Comparison of ENCODE assay signal across 33 cellular contexts in genomic region chr19:19162495-19162894, GRCh38. TPM values are rescaled to one million over a fixed set of nuclear protein-coding genes. Genes with fewer than 3 reads are reported as not detected.
"Had no signal": no experiment of that assay in that cellular context is flagged by ENCODE, and none has a peak within 500 bp of the region (broad histone marks: within the 10 kb centered on the region; RNA-seq: fewer than 3 reads in every experiment).

No MANE protein-coding gene starts in this region.

- H2AFZ ChIP-seq: PC-9 had no signal

- H3K4me3 Mint-ChIP-seq: activated CD4-positive, alpha-beta memory T cell treated with anti-CD3 and anti-CD28 coated beads, Interleukin-2, amount 10 ng/mL, durations not matched to agents 7 days and 5 days; activated naive CD4-positive, alpha-beta T cell treated with anti-CD3 and anti-CD28 coated beads, Interleukin-2, amount 50 U/mL, for 24 hours; activated naive CD8-positive, alpha-beta T cell treated with anti-CD3 and anti-CD28 coated beads, Interleukin-2, amount 10 ng/mL, durations not matched to agents 7 days and 5 days; activated T-cell treated with anti-CD3 and anti-CD28 coated beads, Interleukin-2, amount 50 U/mL, for 72 hours; activated T-helper 17 cell treated with anti-CD3 and anti-CD28 coated beads, Interleukin-2, amount 50 U/mL, for 72 hours; central memory CD8-positive, alpha-beta T cell had no signal

- H3K4me3 ChIP-seq: ascending aorta, cardiac muscle cell, PC-9 had no signal

- H3K36me3 Mint-ChIP-seq: activated naive CD4-positive, alpha-beta T cell treated with anti-CD3 and anti-CD28 coated beads, Interleukin-2, amount 50 U/mL, for 24 hours; activated naive CD8-positive, alpha-beta T cell treated with anti-CD3 and anti-CD28 coated beads, Interleukin-2, amount 10 ng/mL, durations not matched to agents 7 days and 5 days had no signal

- H3K4me1 ChIP-seq: ascending aorta had no signal

- H3K27me3 ChIP-seq: ascending aorta, cardiac muscle cell had no signal

- H3K4me2 ChIP-seq: PC-9 had no signal

- H3K27me3 Mint-ChIP-seq: activated CD4-positive, alpha-beta memory T cell treated with anti-CD3 and anti-CD28 coated beads, Interleukin-2, amount 10 ng/mL, durations not matched to agents 7 days and 5 days; activated naive CD4-positive, alpha-beta T cell treated with anti-CD3 and anti-CD28 coated beads, Interleukin-2, amount 50 U/mL, for 24 hours; activated naive CD8-positive, alpha-beta T cell treated with anti-CD3 and anti-CD28 coated beads, Interleukin-2, amount 10 ng/mL, durations not matched to agents 7 days and 5 days; activated T-helper 17 cell treated with anti-CD3 and anti-CD28 coated beads, Interleukin-2, amount 50 U/mL, for 72 hours; central memory CD8-positive, alpha-beta T cell had no signal

- H3K4me1 Mint-ChIP-seq: activated CD4-positive, alpha-beta memory T cell treated with anti-CD3 and anti-CD28 coated beads, Interleukin-2, amount 10 ng/mL, durations not matched to agents 7 days and 5 days; activated naive CD8-positive, alpha-beta T cell treated with anti-CD3 and anti-CD28 coated beads, Interleukin-2, amount 10 ng/mL, durations not matched to agents 7 days and 5 days; activated T-helper 17 cell treated with anti-CD3 and anti-CD28 coated beads, Interleukin-2, amount 50 U/mL, for 72 hours; central memory CD8-positive, alpha-beta T cell had no signal

- DNase-seq: activated CD4-positive, alpha-beta memory T cell treated with anti-CD3 and anti-CD28 coated beads, Interleukin-2, amount 10 ng/mL, durations not matched to agents 7 days and 5 days; activated CD4-positive, alpha-beta T cell treated with anti-CD3 and anti-CD28 coated beads for 1 hour; activated CD4-positive, alpha-beta T cell treated with anti-CD3 and anti-CD28 coated beads for 48 hours; activated CD4-positive, CD25-positive, alpha-beta regulatory T cell; activated effector memory CD4-positive, alpha-beta T cell treated with anti-CD3 and anti-CD28 coated beads, Interleukin-2, amount 50 U/mL, for 16 hours; activated naive CD4-positive, alpha-beta T cell; activated naive CD8-positive, alpha-beta T cell treated with anti-CD3 and anti-CD28 coated beads, Interleukin-2, amount 10 ng/mL, durations not matched to agents 7 days and 5 days; activated T-cell treated with anti-CD3 and anti-CD28 coated beads, Interleukin-2, amount 50 U/mL, for 1 hour; activated T-cell treated with anti-CD3 and anti-CD28 coated beads, Interleukin-2, amount 50 U/mL, for 72 hours; amygdala; NCI-H1105; NCI-H1417 treated with DMSO at 0.1 percent for 48 hours; NCI-H187 treated with DMSO at 0.1 percent for 48 hours; NCI-H2081; NCI-H2171 treated with DMSO at 0.1 percent for 48 hours; NCI-H2227 treated with DMSO at 0.1 percent for 48 hours; NCI-H446 treated with DMSO at 0.1 percent for 48 hours; NCI-H524; NCI-H69; PC-9; SIG-M5; SW 1271; T-helper 1 cell; T-helper 2 cell; T-helper 9 cell had no signal

- H3K36me3 ChIP-seq: ascending aorta, cardiac muscle cell had no signal

- H3K27ac ChIP-seq: ascending aorta, cardiac muscle cell, PC-9, RWPE1, VCaP had no signal

- H3K9me3 Mint-ChIP-seq: activated CD4-positive, alpha-beta memory T cell treated with anti-CD3 and anti-CD28 coated beads, Interleukin-2, amount 10 ng/mL, durations not matched to agents 7 days and 5 days; activated naive CD4-positive, alpha-beta T cell treated with anti-CD3 and anti-CD28 coated beads, Interleukin-2, amount 50 U/mL, for 24 hours; activated naive CD8-positive, alpha-beta T cell treated with anti-CD3 and anti-CD28 coated beads, Interleukin-2, amount 10 ng/mL, durations not matched to agents 7 days and 5 days; activated T-cell treated with anti-CD3 and anti-CD28 coated beads, Interleukin-2, amount 50 U/mL, for 72 hours; activated T-helper 17 cell treated with anti-CD3 and anti-CD28 coated beads, Interleukin-2, amount 50 U/mL, for 72 hours; central memory CD8-positive, alpha-beta T cell had no signal

- H3K9me3 ChIP-seq: ascending aorta had no signal

- H3K27ac Mint-ChIP-seq: activated CD4-positive, alpha-beta memory T cell treated with anti-CD3 and anti-CD28 coated beads, Interleukin-2, amount 10 ng/mL, durations not matched to agents 7 days and 5 days; activated naive CD4-positive, alpha-beta T cell treated with anti-CD3 and anti-CD28 coated beads, Interleukin-2, amount 50 U/mL, for 24 hours; activated naive CD8-positive, alpha-beta T cell treated with anti-CD3 and anti-CD28 coated beads, Interleukin-2, amount 10 ng/mL, durations not matched to agents 7 days and 5 days; activated T-cell treated with anti-CD3 and anti-CD28 coated beads, Interleukin-2, amount 50 U/mL, for 72 hours; activated T-helper 17 cell treated with anti-CD3 and anti-CD28 coated beads, Interleukin-2, amount 50 U/mL, for 72 hours had no signal

RNA-seq across cellular contexts. Expression of gene MEF2B, which starts 7.6 kb away (rescaled TPM):
- total RNA-seq: ascending aorta, cardiac muscle cell, SK-MEL-5 had no signal
